8 cellular contexts compared by ENCODE assay signal in genomic region chr6:125812394-125813231, GRCh38. TPM values are rescaled to one million over a fixed set of nuclear protein-coding genes. Genes with fewer than 3 reads are reported as not detected.
DNase-seq lines count a peak whose midpoint lies in the region; ATAC-seq and TF ChIP-seq lines count a peak whose summit lies in the region.

No MANE protein-coding gene starts in this region.

- H3K36me3 Mint-ChIP-seq in natural killer cell: no peaks in the 10 kb centered on the region

- H3K36me3 ChIP-seq in fibroblast of lung (ENCODE audit: control insufficient read depth, insufficient read depth, low read length) (no peaks in the 10 kb centered on the region), rectal smooth muscle tissue (ENCODE audit: control insufficient read depth, insufficient read depth, low read length) (no peaks in the 10 kb centered on the region)

- H3K79me2 ChIP-seq in fibroblast of lung (ENCODE audit: control insufficient read depth, insufficient read depth, low read length): peaks cover 5% of the 10 kb centered on the region

- no peak overlapping the region for H3K4me3 Mint-ChIP-seq in natural killer cell

- CTCF ChIA-PET in RWPE1 (lab: Yijun Ruan, JAX): interaction anchor here (0.5 kb wide), 1 partner anchor 247 kb away, joined by 3 read pairs; no protein-coding TSS in a partner anchor

- H3K27me3 Mint-ChIP-seq in natural killer cell (ENCODE audit: low read depth in 2 of 2): no peaks in the 10 kb centered on the region

- H3K4me1 ChIP-seq in fibroblast of lung (ENCODE audit: control insufficient read depth, extremely low read depth, insufficient read depth, low read length) (peaks cover 4% of the 10 kb centered on the region), rectal smooth muscle tissue (ENCODE audit: control insufficient read depth, insufficient read depth, low read length) (peaks cover 4% of the 10 kb centered on the region)

- peak overlapping the region; percentile 87 for H3K4me2 ChIP-seq in fibroblast of lung (ENCODE audit: extremely low read depth, insufficient read depth, low read length)

- no peak for ATAC-seq in natural killer cell
- ATAC-seq in HG03025 (IDR thresholded peaks at IDR 0.05; ENCODE audit: low FRiP score, unreplicated experiment): no peak

- POLR2A ChIA-PET in RWPE1 (lab: Yijun Ruan, JAX; ENCODE audit: low non-redundant PET): no interaction called here

- DNase-seq in EL (peak; percentile 93), RWPE1 (ENCODE audit: low spot score) (peak; percentile 23), fibroblast of lung (ENCODE audit: low read depth in 2 of 2) (peak; percentile 94 to 99), natural killer cell (no peak), activated gamma-delta T cell treated with Interleukin-2 at 50 U/mL for 16 hours (no peak), HuH-7.5 (ENCODE audit: low spot score) (no peak)

- TF ChIP-seq CTCF in RWPE1 (conservative IDR thresholded peaks at IDR 0.05; ENCODE audit: low read depth) (no peak), fibroblast of lung (conservative IDR thresholded peaks at IDR 0.05 in 1 of 2, IDR thresholded peaks at IDR 0.05 in 1 of 2; ENCODE audit: low read depth in 1 of 2, low read length in 2 of 2) (no peak), natural killer cell (IDR thresholded peaks at IDR 0.05) (no peak)

- H3K9ac ChIP-seq in fibroblast of lung (ENCODE audit: insufficient read depth, low read length) (no peak overlapping the region), rectal smooth muscle tissue (ENCODE audit: low read length) (no peak overlapping the region)

- peaks cover 40 to 64% of the 10 kb centered on the region in 2 donors for H3K4me1 Mint-ChIP-seq in natural killer cell

- no peaks in the 10 kb centered on the region for H3K9me3 Mint-ChIP-seq in natural killer cell

- H3K27me3 ChIP-seq in fibroblast of lung (ENCODE audit: control insufficient read depth, insufficient read depth, low read length): no peaks in the 10 kb centered on the region
- no peaks in the 10 kb centered on the region for H3K27me3 ChIP-seq in rectal smooth muscle tissue (ENCODE audit: control insufficient read depth, insufficient read depth, low read length)

- H3K4me3 ChIP-seq in fibroblast of lung (replicated peaks in 1 of 4; ENCODE audit: control extremely low read depth in 1 of 4, insufficient read depth in 1 of 4, low read depth in 3 of 4, low read length in 4 of 4) (peak overlapping the region; percentile 24 to 45 (median 38)), rectal smooth muscle tissue (ENCODE audit: low read length) (no peak overlapping the region)

- no peaks in the 10 kb centered on the region for H4K20me1 ChIP-seq in fibroblast of lung (ENCODE audit: control insufficient read depth, extremely low read depth, insufficient read depth, low read length)

- no peaks in the 10 kb centered on the region for H3K9me3 ChIP-seq in fibroblast of lung (ENCODE audit: control insufficient read depth, insufficient read depth, low read depth, low read length)

- intact Hi-C loops in natural killer cell (cut with micrococcal nuclease): no loop called here

- H3K27ac ChIP-seq in RWPE1 (peak overlapping the region; percentile 34; the same call in 1 of the 2 replicates), fibroblast of lung (ENCODE audit: insufficient read depth, low read length) (peak overlapping the region; percentile 74), rectal smooth muscle tissue (ENCODE audit: low read depth, low read length) (peak overlapping the region; percentile 26)

- H3K27ac Mint-ChIP-seq in natural killer cell: peak overlapping the region in 1 of 2 donors; percentile 9

- H2AFZ ChIP-seq in fibroblast of lung (ENCODE audit: low read length): peak overlapping the region; percentile 57

RNA-seq across cellular contexts. Expression of gene NCOA7, which starts 21.9 kb away (rescaled TPM):
- total RNA-seq in fibroblast of lung (38.5 and 49.9 TPM in 2 replicates), natural killer cell (10 to 100 TPM; 37.3 to 66.6 (median 56.8) TPM)
- polyA plus RNA-seq in fibroblast of lung: 12.8 and 13.7 TPM in 2 replicates
- 12.6 and 14.7 TPM in 2 replicates for polyA plus RNA-seq in fibroblast of lung (2012)
- polyA minus RNA-seq in fibroblast of lung (ENCODE audit: low replicate concordance): 1.3 and 6.9 TPM in 2 replicates

Comparison
In these comparisons a context has a peak if more than half of its experiments do, and no peak if none do; other contexts are left out.
1. DNase-seq: peak in EL (single experiment), RWPE1 (single experiment) and fibroblast of lung (2 of 2); none in natural killer cell (single experiment), activated gamma-delta T cell treated with Interleukin-2 at 50 U/mL for 16 hours (single experiment) and HuH-7.5 (single experiment).
2. Peak in every context shown above with its lines, with median percentiles within 50 percentile points of each other: H3K27ac ChIP-seq.